Comparison of ENCODE assay signal across 17 cellular contexts in the genomic region with DNA sequence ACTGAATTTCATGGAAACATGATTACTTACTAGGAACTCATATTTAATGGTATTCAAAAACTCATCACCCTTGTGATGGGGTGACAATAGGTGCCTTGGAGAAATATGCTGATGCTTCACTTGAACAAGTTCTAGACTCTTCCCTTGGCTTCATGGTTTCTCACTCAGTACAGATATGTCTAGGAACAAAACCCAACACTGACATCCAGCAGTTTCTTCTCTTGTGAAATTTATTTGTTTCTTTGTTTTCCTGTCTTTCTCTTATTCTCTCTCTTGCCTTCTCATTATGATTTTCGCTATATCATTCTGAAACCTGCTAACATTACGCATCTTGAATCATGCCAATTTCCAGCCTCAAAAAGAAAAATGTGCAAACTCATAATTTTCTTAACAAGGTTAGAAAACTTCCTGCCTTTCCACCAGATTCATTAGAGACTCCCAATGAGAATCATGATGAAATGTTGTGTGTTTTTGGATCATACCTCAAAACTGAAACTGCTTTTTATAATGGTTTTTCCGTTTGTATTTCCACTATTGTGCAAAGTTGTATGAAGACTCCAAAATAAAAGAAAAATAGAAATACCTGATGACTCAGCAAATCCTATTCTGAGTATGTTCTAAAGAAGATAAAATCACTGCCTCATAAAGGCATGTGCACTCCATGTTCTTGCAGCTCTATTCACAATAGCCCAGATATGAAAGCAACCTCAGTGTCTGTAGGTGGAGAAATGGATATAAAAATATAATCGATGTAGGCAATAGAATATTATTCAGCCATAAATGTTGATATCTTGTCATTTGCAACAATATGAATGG.
DNase-seq lines count a peak whose midpoint lies in the region; ATAC-seq and TF ChIP-seq lines count a peak whose summit lies in the region.
"Had no signal": no experiment of that assay in that cellular context is flagged by ENCODE, and none has a peak within 500 bp of the region (broad histone marks: within the 10 kb centered on the region; RNA-seq: fewer than 3 reads in every experiment).

No MANE protein-coding gene starts in this region.

- CTCF ChIA-PET in activated CD8-positive, alpha-beta memory T cell treated with anti-CD3 and anti-CD28 coated beads, Interleukin-2, amount 10 ng/mL, durations not matched to agents 7 days and 5 days (lab: Charles Lee): interaction anchor here (1.2 kb wide), 1 partner anchor 9 kb away, joined by 3 read pairs; no protein-coding TSS in a partner anchor

- intact Hi-C loops in natural killer cell (cut with micrococcal nuclease): no loop called here
- intact Hi-C loops in activated T-helper 2 cell treated with anti-CD3 and anti-CD28 coated beads, Interferon-gamma antibody, Interleukin-2, Interleukin-4, amounts not matched to agents 10 μg/mL and 5 μg/mL and 100 μg/mL, durations not matched to agents 14 hours and 24 hours and 36 hours (cut with micrococcal nuclease): no loop called here
- intact Hi-C loops in left cardiac atrium (cut with DNase I): no loop called here
- intact Hi-C loops in body of pancreas (cut with DNase I): no loop called here

- H3K27ac ChIP-seq in body of pancreas: no peak overlapping the region
- H3K27ac ChIP-seq: GM23248 had no signal

- no peaks in the 10 kb centered on the region for H3K27me3 ChIP-seq in body of pancreas

- no peak for TF ChIP-seq POLR2A in body of pancreas (IDR thresholded peaks at IDR 0.05)

- H3K4me3 Mint-ChIP-seq in activated CD8-positive, alpha-beta memory T cell treated with anti-CD3 and anti-CD28 coated beads, Interleukin-2, amount 10 ng/mL, durations not matched to agents 7 days and 5 days: peak overlapping the region; percentile 9
- peak overlapping the region; percentile 49 for H3K4me3 Mint-ChIP-seq in natural killer cell treated with Interleukin-12 subunit alpha and Interleukin-12 subunit beta and Interleukin-15 and Interleukin-18, amount 100 ng/mL, for 72 hours
- H3K4me3 Mint-ChIP-seq in natural killer cell: no peak overlapping the region
- no peak overlapping the region for H3K4me3 Mint-ChIP-seq in activated T-helper 2 cell treated with anti-CD3 and anti-CD28 coated beads, Interferon-gamma antibody, Interleukin-2, Interleukin-4, amounts not matched to agents 10 μg/mL and 5 μg/mL and 100 μg/mL, durations not matched to agents 14 hours and 24 hours and 36 hours (ENCODE audit: low read depth)
- H3K4me3 Mint-ChIP-seq: CD4-positive, alpha-beta T cell had no signal

- TF ChIP-seq CTCF in natural killer cell (IDR thresholded peaks at IDR 0.05) (no peak), body of pancreas (IDR thresholded peaks at IDR 0.05) (no peak)

- H3K4me1 Mint-ChIP-seq in activated CD8-positive, alpha-beta memory T cell treated with anti-CD3 and anti-CD28 coated beads, Interleukin-2, amount 10 ng/mL, durations not matched to agents 7 days and 5 days: peaks cover 25% of the 10 kb centered on the region
- H3K4me1 Mint-ChIP-seq in natural killer cell treated with Interleukin-12 subunit alpha and Interleukin-12 subunit beta and Interleukin-15 and Interleukin-18, amount 100 ng/mL, for 72 hours (ENCODE audit: low read depth in 2 of 2): peaks cover 3 to 17% of the 10 kb centered on the region in 2 donors
- H3K4me1 Mint-ChIP-seq in natural killer cell: no peaks in the 10 kb centered on the region
- peaks cover 9% of the 10 kb centered on the region for H3K4me1 Mint-ChIP-seq in activated T-helper 2 cell treated with anti-CD3 and anti-CD28 coated beads, Interferon-gamma antibody, Interleukin-2, Interleukin-4, amounts not matched to agents 10 μg/mL and 5 μg/mL and 100 μg/mL, durations not matched to agents 14 hours and 24 hours and 36 hours (ENCODE audit: low read depth)

- no peak overlapping the region for H3K4me3 ChIP-seq in body of pancreas
- H3K4me3 ChIP-seq: GM23248 had no signal

- peaks cover 24% of the 10 kb centered on the region for H3K27me3 Mint-ChIP-seq in activated CD8-positive, alpha-beta memory T cell treated with anti-CD3 and anti-CD28 coated beads, Interleukin-2, amount 10 ng/mL, durations not matched to agents 7 days and 5 days
- peaks cover 13 to 21% of the 10 kb centered on the region in 2 donors for H3K27me3 Mint-ChIP-seq in natural killer cell treated with Interleukin-12 subunit alpha and Interleukin-12 subunit beta and Interleukin-15 and Interleukin-18, amount 100 ng/mL, for 72 hours
- peaks cover 15 to 31% of the 10 kb centered on the region in 2 donors for H3K27me3 Mint-ChIP-seq in natural killer cell (ENCODE audit: low read depth in 2 of 2)
- H3K27me3 Mint-ChIP-seq in activated T-helper 2 cell treated with anti-CD3 and anti-CD28 coated beads, Interferon-gamma antibody, Interleukin-2, Interleukin-4, amounts not matched to agents 10 μg/mL and 5 μg/mL and 100 μg/mL, durations not matched to agents 14 hours and 24 hours and 36 hours (ENCODE audit: low read depth): peaks cover 29% of the 10 kb centered on the region

- no peaks in the 10 kb centered on the region for H3K9me3 Mint-ChIP-seq in activated CD8-positive, alpha-beta memory T cell treated with anti-CD3 and anti-CD28 coated beads, Interleukin-2, amount 10 ng/mL, durations not matched to agents 7 days and 5 days (ENCODE audit: low read depth)
- H3K9me3 Mint-ChIP-seq in natural killer cell treated with Interleukin-12 subunit alpha and Interleukin-12 subunit beta and Interleukin-15 and Interleukin-18, amount 100 ng/mL, for 72 hours: no peaks in the 10 kb centered on the region
- H3K9me3 Mint-ChIP-seq in natural killer cell: no peaks in the 10 kb centered on the region
- H3K9me3 Mint-ChIP-seq in activated T-helper 2 cell treated with anti-CD3 and anti-CD28 coated beads, Interferon-gamma antibody, Interleukin-2, Interleukin-4, amounts not matched to agents 10 μg/mL and 5 μg/mL and 100 μg/mL, durations not matched to agents 14 hours and 24 hours and 36 hours: no peaks in the 10 kb centered on the region
- H3K9me3 Mint-ChIP-seq: CD4-positive, alpha-beta T cell had no signal

- 46 to 54% methylated on average over 4 of the region's 4 CpGs for WGBS in body of pancreas, 2 donors

- H3K27ac Mint-ChIP-seq in activated CD8-positive, alpha-beta memory T cell treated with anti-CD3 and anti-CD28 coated beads, Interleukin-2, amount 10 ng/mL, durations not matched to agents 7 days and 5 days: peak overlapping the region; percentile 33
- peak overlapping the region; percentile 15 to 54 for H3K27ac Mint-ChIP-seq in natural killer cell treated with Interleukin-12 subunit alpha and Interleukin-12 subunit beta and Interleukin-15 and Interleukin-18, amount 100 ng/mL, for 72 hours
- no peak overlapping the region for H3K27ac Mint-ChIP-seq in natural killer cell
- H3K27ac Mint-ChIP-seq in activated T-helper 2 cell treated with anti-CD3 and anti-CD28 coated beads, Interferon-gamma antibody, Interleukin-2, Interleukin-4, amounts not matched to agents 10 μg/mL and 5 μg/mL and 100 μg/mL, durations not matched to agents 14 hours and 24 hours and 36 hours: peak overlapping the region; percentile 7
- H3K27ac Mint-ChIP-seq: CD4-positive, alpha-beta T cell had no signal

- H3K36me3 ChIP-seq in body of pancreas (replicated peaks in 1 of 2; ENCODE audit: insufficient read depth in 1 of 2, low read depth in 2 of 2): no peaks in the 10 kb centered on the region

- H3K4me1 ChIP-seq in body of pancreas: no peaks in the 10 kb centered on the region
- H3K4me1 ChIP-seq: Caco-2 had no signal

- no peaks in the 10 kb centered on the region for H3K9me3 ChIP-seq in body of pancreas
- H3K9me3 ChIP-seq: Caco-2 had no signal

- peaks cover 7% of the 10 kb centered on the region for H3K36me3 Mint-ChIP-seq in activated CD8-positive, alpha-beta memory T cell treated with anti-CD3 and anti-CD28 coated beads, Interleukin-2, amount 10 ng/mL, durations not matched to agents 7 days and 5 days
- peaks cover 4% of the 10 kb centered on the region for H3K36me3 Mint-ChIP-seq in natural killer cell treated with Interleukin-12 subunit alpha and Interleukin-12 subunit beta and Interleukin-15 and Interleukin-18, amount 100 ng/mL, for 72 hours
- H3K36me3 Mint-ChIP-seq in natural killer cell: no peaks in the 10 kb centered on the region
- no peaks in the 10 kb centered on the region for H3K36me3 Mint-ChIP-seq in activated T-helper 2 cell treated with anti-CD3 and anti-CD28 coated beads, Interferon-gamma antibody, Interleukin-2, Interleukin-4, amounts not matched to agents 10 μg/mL and 5 μg/mL and 100 μg/mL, durations not matched to agents 14 hours and 24 hours and 36 hours (ENCODE audit: low read depth)

- ATAC-seq in activated CD8-positive, alpha-beta memory T cell treated with anti-CD3 and anti-CD28 coated beads, Interleukin-2, amount 10 ng/mL, durations not matched to agents 7 days and 5 days: peak; percentile 42
- ATAC-seq in natural killer cell treated with Interleukin-12 subunit alpha and Interleukin-12 subunit beta and Interleukin-15 and Interleukin-18, amount 100 ng/mL, for 72 hours: peak; percentile 40 to 85
- no peak for ATAC-seq in natural killer cell
- no peak for ATAC-seq in left cardiac atrium
- ATAC-seq in body of pancreas: no peak
- ATAC-seq: HCT116, Right ventricle myocardium inferior had no signal

- no peak for DNase-seq in activated CD8-positive, alpha-beta memory T cell treated with anti-CD3 and anti-CD28 coated beads, Interleukin-2, amount 10 ng/mL, durations not matched to agents 7 days and 5 days
- no peak for DNase-seq in activated CD8-positive, alpha-beta memory T cell treated with anti-CD3 and anti-CD28 coated beads, Interleukin-2, amount 50 U/mL, for 48 hours
- DNase-seq in natural killer cell treated with Interleukin-12 subunit alpha and Interleukin-12 subunit beta and Interleukin-15 and Interleukin-18, amount 100 ng/mL, for 72 hours (ENCODE audit: low spot score): no peak
- DNase-seq in natural killer cell: no peak
- no peak for DNase-seq in activated T-helper 2 cell treated with anti-CD3 and anti-CD28 coated beads, Interferon-gamma antibody, Interleukin-2, Interleukin-4, amounts not matched to agents 10 μg/mL and 5 μg/mL and 100 μg/mL, durations not matched to agents 14 hours and 24 hours and 36 hours (ENCODE audit: low spot score)
- no peak for DNase-seq in left cardiac atrium
- no peak for DNase-seq in body of pancreas
- DNase-seq: Caco-2; CD4-positive, alpha-beta T cell; GM23248; KBM-7; NCI-H1105 treated with DMSO at 0.1 percent for 48 hours; NCI-H1694; NCI-H2081 treated with DMSO at 0.1 percent for 48 hours; NK-92 treated with Interleukin-12 subunit alpha and Interleukin-12 subunit beta, amount 100 ng/mL, for 24 hours had no signal

Comparison
In these comparisons a context has a peak if more than half of its experiments do, and no peak if none do; other contexts are left out.
1. ATAC-seq: peak in activated CD8-positive, alpha-beta memory T cell treated with anti-CD3 and anti-CD28 coated beads, Interleukin-2, amount 10 ng/mL, durations not matched to agents 7 days and 5 days (single experiment) and natural killer cell treated with Interleukin-12 subunit alpha and Interleukin-12 subunit beta and Interleukin-15 and Interleukin-18, amount 100 ng/mL, for 72 hours (2 of 2); none in natural killer cell (0 of 3), left cardiac atrium (0 of 2) and body of pancreas (single experiment).
2. H3K27ac Mint-ChIP-seq: peak in activated CD8-positive, alpha-beta memory T cell treated with anti-CD3 and anti-CD28 coated beads, Interleukin-2, amount 10 ng/mL, durations not matched to agents 7 days and 5 days (single experiment), natural killer cell treated with Interleukin-12 subunit alpha and Interleukin-12 subunit beta and Interleukin-15 and Interleukin-18, amount 100 ng/mL, for 72 hours (2 of 2) and activated T-helper 2 cell treated with anti-CD3 and anti-CD28 coated beads, Interferon-gamma antibody, Interleukin-2, Interleukin-4, amounts not matched to agents 10 μg/mL and 5 μg/mL and 100 μg/mL, durations not matched to agents 14 hours and 24 hours and 36 hours (single experiment); none in natural killer cell (0 of 2).
3. H3K4me3 Mint-ChIP-seq: peak in activated CD8-positive, alpha-beta memory T cell treated with anti-CD3 and anti-CD28 coated beads, Interleukin-2, amount 10 ng/mL, durations not matched to agents 7 days and 5 days (single experiment) and natural killer cell treated with Interleukin-12 subunit alpha and Interleukin-12 subunit beta and Interleukin-15 and Interleukin-18, amount 100 ng/mL, for 72 hours (single experiment); none in natural killer cell (single experiment) and activated T-helper 2 cell treated with anti-CD3 and anti-CD28 coated beads, Interferon-gamma antibody, Interleukin-2, Interleukin-4, amounts not matched to agents 10 μg/mL and 5 μg/mL and 100 μg/mL, durations not matched to agents 14 hours and 24 hours and 36 hours (single experiment).